In genomic region chr14:52063107-52063506, GRCh38 we compare ENCODE assay signal across 1 cellular context.
TF ChIP-seq lines count a peak whose summit lies in the region.

No MANE protein-coding gene starts in this region.

TF ChIP-seq in IMR-90, 13 proteins besides CTCF, POLR2A, EP300 and RAD21:
- TF ChIP-seq CEBPB (IDR thresholded peaks at IDR 0.05; ENCODE audit: low read depth, low read length) (no peak), RCOR1 (IDR thresholded peaks at IDR 0.05; ENCODE audit: insufficient replicate concordance, low read length) (no peak), MAZ (IDR thresholded peaks at IDR 0.05; ENCODE audit: borderline replicate concordance, low read depth, low read length) (no peak), SMC3 (IDR thresholded peaks at IDR 0.05; ENCODE audit: low read depth, low read length) (no peak), USF2 (IDR thresholded peaks at IDR 0.05; ENCODE audit: low read depth, low read length) (no peak), ELK1 (IDR thresholded peaks at IDR 0.05; ENCODE audit: borderline replicate concordance, low read depth, low read length) (no peak)
